Comparison of ENCODE assay signal across 1 cellular context in genomic region chr10:97577701-97578100, GRCh38.
TF ChIP-seq lines count a peak whose summit lies in the region.

No MANE protein-coding gene starts in this region.

TF ChIP-seq in H1, 55 proteins besides CTCF, POLR2A, EP300 and RAD21:
- no peak for TF ChIP-seq TAF1 (IDR thresholded peaks at IDR 0.05; ENCODE audit: low read depth, low read length)
- no peak for TF ChIP-seq SIX5 (IDR thresholded peaks at IDR 0.05; ENCODE audit: low read depth, low read length)
- TF ChIP-seq YY1 (IDR thresholded peaks at IDR 0.05; ENCODE audit: low read depth, low read length), result no peak
- no peak for TF ChIP-seq JUND (IDR thresholded peaks at IDR 0.05; ENCODE audit: low read length)
- TF ChIP-seq EGR1 (IDR thresholded peaks at IDR 0.05; ENCODE audit: borderline replicate concordance, low read depth, low read length), result no peak
- no peak for TF ChIP-seq CBX5 (IDR thresholded peaks at IDR 0.05; ENCODE audit: low read depth, low read length)
- TF ChIP-seq CTBP2 (IDR thresholded peaks at IDR 0.05; ENCODE audit: borderline replicate concordance, insufficient read depth, insufficient read length, low read length), result no peak
- no peak for TF ChIP-seq PHF8 (conservative IDR thresholded peaks at IDR 0.05; ENCODE audit: low read depth, low read length)
- no peak for TF ChIP-seq MAX (IDR thresholded peaks at IDR 0.05)
- no peak for TF ChIP-seq EZH2 (IDR thresholded peaks at IDR 0.05; ENCODE audit: low read depth, low read length, severe bottlenecking)
- TF ChIP-seq BCL11A (IDR thresholded peaks at IDR 0.05; ENCODE audit: low read depth in 2 of 2, low read length in 2 of 2), result no peak
- TF ChIP-seq SIN3A (conservative IDR thresholded peaks at IDR 0.05 in 1 of 2, IDR thresholded peaks at IDR 0.05 in 1 of 2; ENCODE audit: low read depth in 1 of 2, low read length in 2 of 2), result no peak
TF ChIP-seq in H1: peak in this region for 0.
